In genomic region chr1:37100310-37100709, GRCh38 we compare ENCODE assay signal across 1 cellular context.
TF ChIP-seq lines count a peak whose summit lies in the region.

No MANE protein-coding gene starts in this region.

TF ChIP-seq in WTC11, 78 proteins besides CTCF, POLR2A, EP300 and RAD21 (continued from another document):
- peak; percentile 45; the same call in 1 of the 2 replicates for TF ChIP-seq USF2 (CRISPR knock-in tag; IDR thresholded peaks at IDR 0.05)
